Comparison of ENCODE assay signal across 18 cellular contexts in the genomic region with DNA sequence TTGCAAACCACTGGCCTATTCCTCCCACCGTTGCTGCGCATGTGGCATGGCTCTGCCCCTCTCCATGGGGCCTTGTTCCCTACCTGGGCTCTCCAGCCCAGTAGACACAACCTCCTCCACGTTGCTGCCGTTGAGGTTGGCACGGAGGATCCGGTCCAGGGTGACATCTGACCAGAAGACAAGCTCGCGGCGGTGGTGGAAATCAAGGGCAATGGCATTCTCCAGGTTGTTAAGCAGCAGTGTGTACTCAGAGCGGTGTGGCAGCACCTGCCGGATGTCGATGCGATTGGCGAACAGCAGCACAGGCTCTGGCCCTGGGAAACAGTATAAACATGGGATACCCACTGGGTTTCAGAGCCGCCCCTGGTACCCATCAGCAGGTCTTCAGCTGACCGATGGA.
"Had no signal": no experiment of that assay in that cellular context is flagged by ENCODE, and none has a peak within 500 bp of the region (broad histone marks: within the 10 kb centered on the region; RNA-seq: fewer than 3 reads in every experiment).

No MANE protein-coding gene starts in this region.

- DNase-seq: activated CD4-positive, alpha-beta T cell treated with anti-CD3 and anti-CD28 coated beads for 36 hours; activated CD4-positive, CD25-positive, alpha-beta regulatory T cell; activated CD8-positive, alpha-beta memory T cell treated with anti-CD3 and anti-CD28 coated beads, Interleukin-2, amount 10 ng/mL, durations not matched to agents 7 days and 5 days; activated CD8-positive, alpha-beta T cell treated with anti-CD3 and anti-CD28 coated beads, Interleukin-2, amount 10 ng/mL, durations not matched to agents 7 days and 5 days; activated naive CD8-positive, alpha-beta T cell treated with anti-CD3 and anti-CD28 coated beads, Interleukin-2, amount 50 U/mL, for 24 hours; activated T-cell treated with anti-CD3 and anti-CD28 coated beads, Interleukin-2, amount 50 U/mL, for 48 hours; central memory CD4-positive, alpha-beta T cell; foreskin fibroblast; hippocampal formation; immature natural killer cell; kidney; mammary epithelial cell; retina; stimulated activated CD4-positive, alpha-beta T cell treated with anti-CD3 and anti-CD28 coated beads, Interleukin-12 subunit alpha, Interleukin-12 subunit beta, amount 100 ng/mL, for 4 hours; stimulated activated CD4-positive, alpha-beta T cell treated with anti-CD3 and anti-CD28 coated beads, Interleukin-4, amount 100 ng/mL, for 1 hour; trophoblast cell had no signal

- ATAC-seq: activated CD4-positive, alpha-beta T cell treated with anti-CD3 and anti-CD28 coated beads for 36 hours; activated CD8-positive, alpha-beta memory T cell treated with anti-CD3 and anti-CD28 coated beads, Interleukin-2, amount 10 ng/mL, durations not matched to agents 7 days and 5 days; activated CD8-positive, alpha-beta T cell treated with anti-CD3 and anti-CD28 coated beads, Interleukin-2, amount 10 ng/mL, durations not matched to agents 7 days and 5 days; activated naive CD8-positive, alpha-beta T cell treated with anti-CD3 and anti-CD28 coated beads, Interleukin-2, amount 50 U/mL, for 24 hours; left colon; sciatic nerve had no signal
